ENCODE assay signal across 11 cellular contexts in the genomic region with DNA sequence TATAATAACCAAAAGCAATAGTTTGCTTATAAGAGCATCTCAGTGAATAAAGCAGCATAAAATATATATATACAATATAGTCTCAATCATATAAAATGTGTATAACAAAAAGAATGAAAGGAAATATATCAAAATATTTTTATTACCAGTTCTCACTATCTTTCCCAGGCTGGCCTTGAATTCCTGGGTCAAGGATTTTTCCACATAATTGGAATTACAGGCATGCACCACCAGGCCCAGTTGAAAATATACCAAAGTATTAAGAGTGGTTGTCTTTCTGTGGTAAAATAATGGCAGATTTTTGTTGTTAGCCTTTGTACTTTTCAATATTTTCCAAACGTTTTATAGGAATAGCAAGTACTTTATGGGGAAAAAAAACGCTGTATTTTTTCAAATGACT.
"Had no signal": no experiment of that assay in that cellular context is flagged by ENCODE, and none has a peak within 500 bp of the region (broad histone marks: within the 10 kb centered on the region; RNA-seq: fewer than 3 reads in every experiment).

No MANE protein-coding gene starts in this region.

- H3K9me3 Mint-ChIP-seq: GM23338, H9, HFFc6 had no signal

- H3K4me1 Mint-ChIP-seq: H9 had no signal

- H3K27ac Mint-ChIP-seq: GM23338, H9, HFFc6 had no signal

- H3K4me2 ChIP-seq: GM23338 had no signal

- H3K27ac ChIP-seq: GM23248 had no signal

- H3K9ac ChIP-seq: GM23248 had no signal

- ATAC-seq: GM23338, HCT116 had no signal

- H3K4me3 ChIP-seq: GM23248, GM23338, HAP-1 had no signal

- H3K9me3 ChIP-seq: HAP-1 had no signal

- FAIRE-seq: H1, H54 had no signal

- H3K4me3 Mint-ChIP-seq: GM23338, H9, HFFc6 had no signal

- H2AFZ ChIP-seq: GM23248, GM23338 had no signal

- DNase-seq: GM23248, GOT3, H7, H9, HCEC 1CT, HFFc6 had no signal

- H3K36me3 ChIP-seq: HAP-1 had no signal
